ENCODE assay signal across 11 cellular contexts in the genomic region with DNA sequence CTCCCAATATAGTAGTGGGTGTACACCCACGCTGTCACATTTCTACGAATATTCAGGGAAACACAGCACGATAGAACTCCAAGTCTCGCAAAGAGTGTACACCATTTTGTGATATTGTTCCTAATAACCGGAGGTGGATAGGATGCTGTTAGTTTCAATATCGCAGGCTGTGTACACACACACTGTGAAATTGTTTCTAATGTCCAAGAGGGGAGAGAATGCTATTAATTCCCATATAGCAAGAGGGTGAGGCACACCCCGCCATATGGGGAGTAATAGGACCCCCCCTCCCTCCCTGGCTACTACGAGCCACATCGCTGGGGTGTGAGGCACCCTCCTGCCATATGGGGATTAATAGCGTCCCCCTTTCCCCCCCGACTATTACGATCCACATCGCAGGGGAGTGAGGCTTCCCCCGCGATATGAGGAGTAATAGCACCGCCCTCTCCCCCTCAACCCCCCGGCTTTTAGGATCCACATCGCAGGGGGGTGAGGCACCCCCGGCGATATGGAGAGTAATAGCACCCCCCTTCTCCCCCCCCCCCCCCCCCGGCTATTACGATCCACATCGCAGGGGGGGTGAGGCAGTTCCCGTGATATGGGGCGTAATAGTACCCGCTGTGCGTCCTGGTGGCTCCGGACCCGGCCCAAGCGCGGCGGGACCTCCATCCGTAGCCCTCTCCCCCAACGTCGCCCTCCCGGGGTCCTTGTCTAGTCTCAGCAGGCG. TPM values are rescaled to one million over a fixed set of nuclear protein-coding genes. Genes with fewer than 3 reads are reported as not detected.
DNase-seq lines count a peak whose midpoint lies in the region; ATAC-seq and TF ChIP-seq lines count a peak whose summit lies in the region.
"Had no signal": no experiment of that assay in that cellular context is flagged by ENCODE, and none has a peak within 500 bp of the region (broad histone marks: within the 10 kb centered on the region; RNA-seq: fewer than 3 reads in every experiment).

No MANE protein-coding gene starts in this region.

- H3K27ac Mint-ChIP-seq in neural progenitor cell, result no peak overlapping the region

- H3K4me3 Mint-ChIP-seq in neural progenitor cell, result peak overlapping the region; percentile 87

- intact Hi-C loops in Panc1 (cut with micrococcal nuclease; ENCODE audit: unreplicated experiment), result no loop called here

- CTCF ChIA-PET in Panc1 (lab: Charles Lee), result no interaction called here

- peak; percentile 47 for ATAC-seq in Panc1
- ATAC-seq in HG02885 (IDR thresholded peaks at IDR 0.05; ENCODE audit: poor library complexity, unreplicated experiment), result no peak
- no peak for ATAC-seq in HG02610 (IDR thresholded peaks at IDR 0.05; ENCODE audit: unreplicated experiment)

- peak overlapping the region; percentile 52 for H3K4me3 ChIP-seq in AG09309 (ENCODE audit: control insufficient read depth, low read depth, low read length)
- H3K4me3 ChIP-seq in Panc1 (ENCODE audit: low read depth in 2 of 2, low read length in 2 of 2), result peak overlapping the region; percentile 37 to 40
- peak overlapping the region; percentile 55 for H3K4me3 ChIP-seq in fibroblast of pulmonary artery (replicated peaks; ENCODE audit: low read depth, low read length)
- H3K4me3 ChIP-seq in neural progenitor cell, result peak overlapping the region; percentile 61
- H3K4me3 ChIP-seq: HAP-1 had no signal

- H3K36me3 ChIP-seq in Panc1 (ENCODE audit: control insufficient read depth, insufficient read depth, low read length), result no peaks in the 10 kb centered on the region
- no peaks in the 10 kb centered on the region for H3K36me3 ChIP-seq in neural progenitor cell
- H3K36me3 ChIP-seq: HAP-1, neutrophil had no signal

- no peaks in the 10 kb centered on the region for H4K20me1 ChIP-seq in neural progenitor cell (ENCODE audit: low read depth)

- peaks cover 2% of the 10 kb centered on the region for H3K9me3 Mint-ChIP-seq in neural progenitor cell

- POLR2A ChIA-PET in Panc1 (lab: Charles Lee), result no interaction called here

- H3K27me3 Mint-ChIP-seq in neural progenitor cell (ENCODE audit: insufficient read depth, low read depth), result peaks cover 35% of the 10 kb centered on the region

- H3K4me2 ChIP-seq in neural progenitor cell, result peak overlapping the region; percentile 73

- no peaks in the 10 kb centered on the region for H3K36me3 Mint-ChIP-seq in neural progenitor cell

- DNase-seq in AG09309 (ENCODE audit: low read depth) (no peak), Panc1 (ENCODE audit: low read depth, low spot score) (no peak), fibroblast of pulmonary artery (ENCODE audit: low read depth) (no peak), neural progenitor cell (ENCODE audit: low spot score) (peak; percentile 37), COR-L47 (lab: John Stamatoyannopoulos, UW) (no peak)
- no peak for DNase-seq in activated CD4-positive, alpha-beta T cell treated with anti-CD3 and anti-CD28 coated beads for 48 hours
- DNase-seq: activated T-cell treated with anti-CD3 and anti-CD28 coated beads for 4 hours had no signal

- H3K4me1 Mint-ChIP-seq in neural progenitor cell, result peaks cover 2% of the 10 kb centered on the region

- H3K27me3 ChIP-seq in Panc1 (ENCODE audit: control insufficient read depth, insufficient read depth, low read length) (peaks cover 25% of the 10 kb centered on the region), neural progenitor cell (peaks cover 65% of the 10 kb centered on the region)

- no peak overlapping the region for H3K9ac ChIP-seq in neural progenitor cell

- BruUV-seq in Panc1 (replicated peaks; lab: Mats Ljungman, UMichigan), result no TSS peak

- H3F3A ChIP-seq in neural progenitor cell (ENCODE audit: low read depth), result no peaks in the 10 kb centered on the region

- TF ChIP-seq CTCF in AG09309 (IDR thresholded peaks at IDR 0.05; ENCODE audit: control insufficient read depth, insufficient read depth, low read depth, low read length, missing control alignments) (no peak), Panc1 (IDR thresholded peaks at IDR 0.05) (no peak), fibroblast of pulmonary artery (IDR thresholded peaks at IDR 0.05; ENCODE audit: low read length, missing control alignments) (no peak), neural progenitor cell (IDR thresholded peaks at IDR 0.05) (no peak)

- H3K9me3 ChIP-seq in Panc1 (ENCODE audit: control insufficient read depth, insufficient read depth, low read depth, low read length) (no peaks in the 10 kb centered on the region), neural progenitor cell (ENCODE audit: low read depth) (no peaks in the 10 kb centered on the region)
- H3K9me3 ChIP-seq: HAP-1, neutrophil had no signal

- H3K27ac ChIP-seq in Panc1 (ENCODE audit: low read length) (no peak overlapping the region), neural progenitor cell (no peak overlapping the region)
- H3K27ac ChIP-seq: neutrophil had no signal

- peak overlapping the region; percentile 57 for H2AFZ ChIP-seq in neural progenitor cell (replicated peaks)

- no peaks in the 10 kb centered on the region for H3K79me2 ChIP-seq in neural progenitor cell (ENCODE audit: low read depth)

- in situ Hi-C loops in Panc1 (cut with HindIII; ENCODE audit: low pct_unique_long_range_greater_than_20kb, low sequenced_read_pairs), result no loop called here

- H3K4me1 ChIP-seq in Panc1 (ENCODE audit: control insufficient read depth, insufficient read depth, low read length) (no peaks in the 10 kb centered on the region), neural progenitor cell (no peaks in the 10 kb centered on the region)
- H3K4me1 ChIP-seq: HAP-1 had no signal

RNA-seq across cellular contexts. Expression of a gene that starts 0.6 kb away (rescaled TPM):
- total RNA-seq in Panc1 (2021; ENCODE audit: unreplicated experiment), result not detected
- polyA plus RNA-seq in Panc1 (2012; ENCODE audit: insufficient read length), result not detected
- total RNA-seq in neural progenitor cell (ENCODE audit: low replicate concordance), result 13.0 and 16.7 TPM in 2 replicates

Comparison
In these comparisons a context has a peak if more than half of its experiments do, and no peak if none do; other contexts are left out.
1. RNA of a gene that starts 0.6 kb away (total RNA-seq): 13.0 to 16.7 TPM in neural progenitor cell; not detected in Panc1 (single experiment); every median in the first group is over 10 times any median in the second.
2. Peak in every context shown above with its lines, with median percentiles within 50 percentile points of each other: H3K4me3 ChIP-seq.